Comparison of ENCODE assay signal across 9 cellular contexts in the genomic region with DNA sequence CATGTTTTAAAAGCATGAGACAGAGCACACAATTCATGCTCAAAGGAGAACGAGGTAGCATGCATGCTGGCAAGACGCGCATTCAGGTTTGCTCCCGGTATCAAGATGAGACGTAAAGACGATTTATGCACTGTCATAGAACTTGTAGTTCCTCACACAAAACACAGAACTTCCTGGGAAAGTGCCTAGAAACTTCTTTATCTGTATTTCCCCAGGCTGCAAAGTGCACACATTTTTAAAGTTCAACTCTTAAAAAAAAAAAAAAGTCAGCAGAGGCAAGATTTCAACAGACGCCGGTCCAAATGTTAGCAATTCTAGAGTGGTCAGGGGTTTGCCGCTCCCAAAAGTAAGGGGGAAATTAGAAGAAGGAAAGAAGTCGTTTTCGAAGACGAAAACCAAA.
DNase-seq lines count a peak whose midpoint lies in the region; ATAC-seq, FAIRE-seq and TF ChIP-seq lines count a peak whose summit lies in the region.
"Had no signal": no experiment of that assay in that cellular context is flagged by ENCODE, and none has a peak within 500 bp of the region (broad histone marks: within the 10 kb centered on the region; RNA-seq: fewer than 3 reads in every experiment).

No MANE protein-coding gene starts in this region.

- TF ChIP-seq RAD21 in GM12878 (IDR thresholded peaks at IDR 0.05; ENCODE audit: insufficient read depth, low read depth, low read length): no peak

- no peaks in the 10 kb centered on the region for H3K9me3 ChIP-seq in GM12878 (replicated peaks; ENCODE audit: control insufficient read depth, insufficient read depth, low read length)
- H3K9me3 ChIP-seq in mononuclear cell (ENCODE audit: low read depth, low read length): no peaks in the 10 kb centered on the region
- no peaks in the 10 kb centered on the region for H3K9me3 ChIP-seq in A673 (ENCODE audit: low read depth, low read length, poor library complexity, severe bottlenecking)
- H3K9me3 ChIP-seq in vagina: no peaks in the 10 kb centered on the region

- H3K36me3 ChIP-seq in GM12878 (ENCODE audit: control insufficient read depth in 2 of 2, insufficient read depth in 2 of 2, low read length in 1 of 2) (no peaks in the 10 kb centered on the region), A673 (ENCODE audit: insufficient read depth, low read length, poor library complexity, severe bottlenecking) (no peaks in the 10 kb centered on the region), vagina (no peaks in the 10 kb centered on the region)

- intact Hi-C loops in Right ventricle myocardium inferior (cut with DNase I): loop anchor here (2.0 to 10.0 kb wide), 4 partner anchors 146 to 669 kb away; no protein-coding TSS in a partner anchor
- intact Hi-C loops in cardiac septum (cut with DNase I): loop anchor here (2.0 to 5.0 kb wide), 3 partner anchors 189 to 589 kb away; no protein-coding TSS in a partner anchor
- intact Hi-C loops in GM12878 (cut with micrococcal nuclease; ENCODE audit: unreplicated experiment): loop anchor here (10.0 kb wide), 1 partner anchor 666 kb away; no protein-coding TSS in a partner anchor
- intact Hi-C loops in A673 (cut with micrococcal nuclease; ENCODE audit: unreplicated experiment): loop anchor here (10.0 kb wide), 1 partner anchor 214 kb away; no protein-coding TSS in a partner anchor
- intact Hi-C loops in vagina (cut with DNase I): loop anchor here (10.0 kb wide), 1 partner anchor 586 kb away; no protein-coding TSS in a partner anchor

- H3K79me2 ChIP-seq in GM12878 (ENCODE audit: control insufficient read depth, insufficient read depth, low read length): no peaks in the 10 kb centered on the region

- POLR2A ChIA-PET in GM12878 (lab: Charles Lee): interaction anchor here (0.6 kb wide), 1 partner anchor 19 kb away, joined by 3 read pairs; no protein-coding TSS in a partner anchor
- POLR2A ChIA-PET in A673 (lab: Charles Lee; ENCODE audit: low non-redundant PET): interaction anchor here (0.6 kb wide), 1 partner anchor 1753 kb away, joined by 3 read pairs; no protein-coding TSS in a partner anchor

- no peak overlapping the region for H3K27ac ChIP-seq in GM12878 (ENCODE audit: control insufficient read depth, insufficient read depth)
- no peak overlapping the region for H3K27ac ChIP-seq in A673 (ENCODE audit: low read depth, low read length, poor library complexity, severe bottlenecking)
- H3K27ac ChIP-seq in vagina: no peak overlapping the region

- no peaks in the 10 kb centered on the region; a peak in 1 of 4 replicates for H3K27me3 ChIP-seq in GM12878 (replicated peaks in 1 of 2; ENCODE audit: control insufficient read depth in 2 of 2, insufficient read depth in 2 of 2, low read length in 1 of 2)
- H3K27me3 ChIP-seq in mononuclear cell (ENCODE audit: insufficient read depth, low read length): no peaks in the 10 kb centered on the region
- H3K27me3 ChIP-seq in A673 (replicated peaks; ENCODE audit: insufficient read depth, low read depth, low read length, poor library complexity): no peaks in the 10 kb centered on the region
- no peaks in the 10 kb centered on the region for H3K27me3 ChIP-seq in vagina

- BruUV-seq in GM12878 (replicated peaks; lab: Mats Ljungman, UMichigan) (no TSS peak), A673 (replicated peaks; lab: Mats Ljungman, UMichigan) (no TSS peak)

- no peak for TF ChIP-seq CTCF in GM12878 (IDR thresholded peaks at IDR 0.05 in 2 of 3, conservative IDR thresholded peaks at IDR 0.05 in 1 of 3; ENCODE audit: control insufficient read depth in 2 of 3, extremely low read depth in 1 of 3, insufficient read depth in 1 of 3, low read depth in 3 of 3, low read length in 3 of 3)
- no peak for TF ChIP-seq CTCF in A673 (conservative IDR thresholded peaks at IDR 0.05; ENCODE audit: low read depth, low read length)
- TF ChIP-seq CTCF in vagina (IDR thresholded peaks at IDR 0.05): no peak

- CTCF ChIA-PET in GM12878 (lab: Yijun Ruan, JAX) (interaction anchor here (0.6 to 3.2 kb wide), 5 partner anchors 10 to 53 kb away, joined by 3 to 10 read pairs (median 4); no protein-coding TSS in a partner anchor), A673 (lab: Charles Lee) (interaction anchor here (0.6 to 1.0 kb wide), 3 partner anchors 14 to 249 kb away, joined by 3 to 8 read pairs (median 3); no protein-coding TSS in a partner anchor)

- H2AFZ ChIP-seq in GM12878 (ENCODE audit: control insufficient read depth, low read depth, low read length): peak overlapping the region; percentile 88

- ATAC-seq in Right ventricle myocardium inferior (peak; percentile 49), GM12878 (no peak), HG03565 (IDR thresholded peaks at IDR 0.05; ENCODE audit: unreplicated experiment) (no peak), GM18520 (IDR thresholded peaks at IDR 0.05; ENCODE audit: unreplicated experiment) (no peak)

- RAD21 ChIA-PET in GM12878 (lab: Charles Lee; ENCODE audit: unreplicated experiment): no interaction called here

- FAIRE-seq in GM12878 (lab: Jason Lieb, UNC): no peak

- in situ Hi-C loops in GM12878 (cut with MboI): no loop called here

- SMC1A ChIA-PET in GM12878 (lab: Charles Lee; ENCODE audit: uncharacterized antibody, unreplicated experiment): interaction anchor here (0.6 to 1.0 kb wide), 2 partner anchors 21 to 206 kb away, joined by 3 read pairs; no protein-coding TSS in a partner anchor

- 24% methylated on average over 12 of the region's 12 CpGs for WGBS in GM12878 (ENCODE audit: insufficient coverage, insufficient replicate concordance, low lambda C conversion rate, missing lambda C conversion rate)

- DNase-seq in Right ventricle myocardium inferior (ENCODE audit: missing footprints) (no peak), cardiac septum (ENCODE audit: low spot score) (no peak), GM12878 (ENCODE audit: low read depth, low spot score) (no peak), A673 (ENCODE audit: low spot score) (no peak), vagina (ENCODE audit: extremely low spot score in 2 of 2) (no peak)
- DNase-seq: NCI-H2081 treated with DMSO at 0.1 percent for 48 hours had no signal

- peak overlapping the region; percentile 76 for H3K4me2 ChIP-seq in GM12878 (ENCODE audit: control insufficient read depth, insufficient read depth)

- 0 out of 2 replicates have a peak, but pooled peaks cover 4% of the 10 kb centered on the region for H3K4me1 ChIP-seq in GM12878 (ENCODE audit: control insufficient read depth, insufficient read depth, low read length)
- H3K4me1 ChIP-seq in mononuclear cell (ENCODE audit: insufficient read depth, low read length): peaks cover 21% of the 10 kb centered on the region
- H3K4me1 ChIP-seq in A673 (ENCODE audit: insufficient read depth, low read length, poor library complexity, severe bottlenecking): peaks cover 29% of the 10 kb centered on the region
- peaks cover 27% of the 10 kb centered on the region for H3K4me1 ChIP-seq in vagina

- no peaks in the 10 kb centered on the region for H4K20me1 ChIP-seq in GM12878 (ENCODE audit: control insufficient read depth, insufficient read depth)

- H3K4me3 ChIP-seq in GM12878 (no peak overlapping the region), mononuclear cell (ENCODE audit: low read length) (peak overlapping the region; percentile 36), A673 (ENCODE audit: low read depth, low read length, poor library complexity, severe bottlenecking) (no peak overlapping the region), vagina (no peak overlapping the region)

- TF ChIP-seq EP300 in GM12878 (IDR thresholded peaks at IDR 0.05; ENCODE audit: borderline replicate concordance in 1 of 2, control insufficient read depth in 1 of 2, low read depth in 2 of 2, low read length in 2 of 2): no peak

- TF ChIP-seq POLR2A in GM12878 (IDR thresholded peaks at IDR 0.05; ENCODE audit: low read depth, low read length) (no peak), vagina (IDR thresholded peaks at IDR 0.05) (no peak)

- H3K9ac ChIP-seq in GM12878 (ENCODE audit: control insufficient read depth, insufficient read depth, low read length): no peak overlapping the region; the same call in 1 of the 2 replicates

TF ChIP-seq in GM12878, 131 proteins besides CTCF, POLR2A, EP300 and RAD21:
- TF ChIP-seq, protein P1, sequence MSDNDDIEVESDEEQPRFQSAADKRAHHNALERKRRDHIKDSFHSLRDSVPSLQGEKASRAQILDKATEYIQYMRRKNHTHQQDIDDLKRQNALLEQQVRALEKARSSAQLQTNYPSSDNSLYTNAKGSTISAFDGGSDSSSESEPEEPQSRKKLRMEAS (IDR thresholded peaks at IDR 0.05; ENCODE audit: low read depth, low read length): no peak
- TF ChIP-seq CHD4 (IDR thresholded peaks at IDR 0.05): no peak
- TF ChIP-seq SIN3A (IDR thresholded peaks at IDR 0.05; ENCODE audit: low read depth, low read length): no peak
- no peak for TF ChIP-seq SMAD5 (IDR thresholded peaks at IDR 0.05; ENCODE audit: low read depth)
